Comparison of ENCODE assay signal across 5 cellular contexts in genomic region chr11:89865223-89865622, GRCh38. TPM values are rescaled to one million over a fixed set of nuclear protein-coding genes. Genes with fewer than 3 reads are reported as not detected.
"Had no signal": no experiment of that assay in that cellular context is flagged by ENCODE, and none has a peak within 500 bp of the region (broad histone marks: within the 10 kb centered on the region; RNA-seq: fewer than 3 reads in every experiment).

No MANE protein-coding gene starts in this region.

RNA-seq across cellular contexts. Expression of gene TRIM64B, which starts 13.1 kb away (rescaled TPM):
- total RNA-seq: GM23338, H1, H9, HT-29, IMR-90 had no signal

RNA-seq across cellular contexts. Expression of gene TRIM49D1, which starts 56.8 kb away (rescaled TPM):
- total RNA-seq: H1, H9, HT-29, IMR-90 had no signal

RNA-seq across cellular contexts. Expression of gene TRIM49, which starts 56.8 kb away (rescaled TPM):
- total RNA-seq: GM23338, H1, H9, HT-29, IMR-90 had no signal

RNA-seq across cellular contexts. Expression of gene TRIM49D2, which starts 58.6 kb away (rescaled TPM):
- total RNA-seq: GM23338, H1, H9, HT-29, IMR-90 had no signal
